13 cellular contexts compared by ENCODE assay signal in the genomic region with DNA sequence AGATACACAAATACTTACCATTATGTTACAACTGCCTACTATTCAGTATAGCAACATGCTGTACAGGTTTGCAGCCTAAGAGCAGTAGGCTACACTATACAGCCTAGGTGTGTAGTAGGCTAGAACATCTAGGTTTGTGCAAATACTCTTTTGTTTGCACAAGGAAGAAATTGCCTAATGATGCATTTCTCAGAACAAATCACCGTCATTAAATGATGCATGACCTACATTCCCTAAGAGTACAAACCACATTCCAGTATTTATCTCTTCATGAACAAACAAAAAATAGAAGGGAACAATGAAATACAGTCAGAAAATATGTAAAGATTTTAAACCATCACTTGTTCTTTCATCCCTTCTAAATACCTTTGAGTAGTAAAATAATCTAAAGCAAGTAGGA.
DNase-seq lines count a peak whose midpoint lies in the region; ATAC-seq and TF ChIP-seq lines count a peak whose summit lies in the region.
"Had no signal": no experiment of that assay in that cellular context is flagged by ENCODE, and none has a peak within 500 bp of the region (broad histone marks: within the 10 kb centered on the region; RNA-seq: fewer than 3 reads in every experiment).

No MANE protein-coding gene starts in this region.

- H3K4me3 ChIP-seq in epithelial cell of proximal tubule (ENCODE audit: low read depth, low read length) = no peak overlapping the region
- H3K4me3 ChIP-seq in mucosa of descending colon = no peak overlapping the region

- peak; percentile 37 for DNase-seq in GM04503 (ENCODE audit: low read depth)
- DNase-seq in NCI-H510A treated with DMSO at 0.1 percent for 48 hours (lab: John Stamatoyannopoulos, UW) = peak; percentile 52
- DNase-seq in epithelial cell of proximal tubule (ENCODE audit: low read depth) = peak; percentile 56
- no peak for DNase-seq in mucosa of descending colon
- DNase-seq in activated CD4-positive, alpha-beta T cell treated with anti-CD3 and anti-CD28 coated beads, Interleukin-2, amount 50 U/mL, for 1 hour = no peak
- DNase-seq: cortex of kidney, DMS 273 treated with DMSO at 0.1 percent for 48 hours, naive B cell, Right ventricle myocardium superior had no signal

- H3K9me3 ChIP-seq in mucosa of descending colon = no peaks in the 10 kb centered on the region

- peak; percentile 82 for ATAC-seq in mucosa of descending colon
- no peak for ATAC-seq in HG03097 (IDR thresholded peaks at IDR 0.05; ENCODE audit: low FRiP score, unreplicated experiment)
- no peak for ATAC-seq in HG03039 (IDR thresholded peaks at IDR 0.05; ENCODE audit: unreplicated experiment)
- ATAC-seq in GM18502 (IDR thresholded peaks at IDR 0.05; ENCODE audit: poor library complexity, unreplicated experiment) = no peak
- ATAC-seq: activated T-helper 17 cell treated with anti-CD3 and anti-CD28 coated beads, Interleukin-2, amount 50 U/mL, for 72 hours had no signal

- H3K36me3 ChIP-seq in mucosa of descending colon (ENCODE audit: low read depth) = no peaks in the 10 kb centered on the region

- intact Hi-C loops in mucosa of descending colon (cut with DNase I, micrococcal nuclease) = no loop called here

- H3K4me1 ChIP-seq in mucosa of descending colon (ENCODE audit: low read depth) = peaks cover 3% of the 10 kb centered on the region

- TF ChIP-seq CTCF in epithelial cell of proximal tubule (conservative IDR thresholded peaks at IDR 0.05; ENCODE audit: low read depth, low read length) (no peak), mucosa of descending colon (IDR thresholded peaks at IDR 0.05) (no peak)

Comparison
In these comparisons a context has a peak if more than half of its experiments do, and no peak if none do; other contexts are left out.
1. DNase-seq: peak in GM04503 (single experiment), NCI-H510A treated with DMSO at 0.1 percent for 48 hours (single experiment) and epithelial cell of proximal tubule (single experiment); none in mucosa of descending colon (0 of 3) and activated CD4-positive, alpha-beta T cell treated with anti-CD3 and anti-CD28 coated beads, Interleukin-2, amount 50 U/mL, for 1 hour (single experiment).